1 cellular context compared by ENCODE assay signal in the genomic region with DNA sequence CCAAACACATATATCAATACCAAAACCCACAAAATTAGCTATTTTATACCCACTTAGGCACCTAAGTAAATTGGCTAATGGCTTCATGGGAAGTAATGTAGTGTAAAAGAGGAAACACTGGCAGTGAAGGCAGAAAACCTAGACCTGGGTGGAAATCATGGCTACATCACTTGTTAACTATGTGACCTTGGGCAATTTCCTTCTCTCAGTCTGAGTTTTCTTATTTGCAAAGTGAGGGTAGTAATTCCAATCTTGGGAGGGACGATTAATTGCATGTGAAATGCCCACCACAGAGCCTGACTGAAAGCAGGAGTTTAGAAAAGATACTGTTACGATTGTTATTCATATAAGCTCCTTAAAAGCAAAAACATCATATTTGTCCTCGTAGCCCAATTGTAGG.
TF ChIP-seq lines count a peak whose summit lies in the region.

No MANE protein-coding gene starts in this region.

TF ChIP-seq in H1, 55 proteins besides CTCF, POLR2A, EP300 and RAD21 (continued from another document):
- TF ChIP-seq, protein P1, sequence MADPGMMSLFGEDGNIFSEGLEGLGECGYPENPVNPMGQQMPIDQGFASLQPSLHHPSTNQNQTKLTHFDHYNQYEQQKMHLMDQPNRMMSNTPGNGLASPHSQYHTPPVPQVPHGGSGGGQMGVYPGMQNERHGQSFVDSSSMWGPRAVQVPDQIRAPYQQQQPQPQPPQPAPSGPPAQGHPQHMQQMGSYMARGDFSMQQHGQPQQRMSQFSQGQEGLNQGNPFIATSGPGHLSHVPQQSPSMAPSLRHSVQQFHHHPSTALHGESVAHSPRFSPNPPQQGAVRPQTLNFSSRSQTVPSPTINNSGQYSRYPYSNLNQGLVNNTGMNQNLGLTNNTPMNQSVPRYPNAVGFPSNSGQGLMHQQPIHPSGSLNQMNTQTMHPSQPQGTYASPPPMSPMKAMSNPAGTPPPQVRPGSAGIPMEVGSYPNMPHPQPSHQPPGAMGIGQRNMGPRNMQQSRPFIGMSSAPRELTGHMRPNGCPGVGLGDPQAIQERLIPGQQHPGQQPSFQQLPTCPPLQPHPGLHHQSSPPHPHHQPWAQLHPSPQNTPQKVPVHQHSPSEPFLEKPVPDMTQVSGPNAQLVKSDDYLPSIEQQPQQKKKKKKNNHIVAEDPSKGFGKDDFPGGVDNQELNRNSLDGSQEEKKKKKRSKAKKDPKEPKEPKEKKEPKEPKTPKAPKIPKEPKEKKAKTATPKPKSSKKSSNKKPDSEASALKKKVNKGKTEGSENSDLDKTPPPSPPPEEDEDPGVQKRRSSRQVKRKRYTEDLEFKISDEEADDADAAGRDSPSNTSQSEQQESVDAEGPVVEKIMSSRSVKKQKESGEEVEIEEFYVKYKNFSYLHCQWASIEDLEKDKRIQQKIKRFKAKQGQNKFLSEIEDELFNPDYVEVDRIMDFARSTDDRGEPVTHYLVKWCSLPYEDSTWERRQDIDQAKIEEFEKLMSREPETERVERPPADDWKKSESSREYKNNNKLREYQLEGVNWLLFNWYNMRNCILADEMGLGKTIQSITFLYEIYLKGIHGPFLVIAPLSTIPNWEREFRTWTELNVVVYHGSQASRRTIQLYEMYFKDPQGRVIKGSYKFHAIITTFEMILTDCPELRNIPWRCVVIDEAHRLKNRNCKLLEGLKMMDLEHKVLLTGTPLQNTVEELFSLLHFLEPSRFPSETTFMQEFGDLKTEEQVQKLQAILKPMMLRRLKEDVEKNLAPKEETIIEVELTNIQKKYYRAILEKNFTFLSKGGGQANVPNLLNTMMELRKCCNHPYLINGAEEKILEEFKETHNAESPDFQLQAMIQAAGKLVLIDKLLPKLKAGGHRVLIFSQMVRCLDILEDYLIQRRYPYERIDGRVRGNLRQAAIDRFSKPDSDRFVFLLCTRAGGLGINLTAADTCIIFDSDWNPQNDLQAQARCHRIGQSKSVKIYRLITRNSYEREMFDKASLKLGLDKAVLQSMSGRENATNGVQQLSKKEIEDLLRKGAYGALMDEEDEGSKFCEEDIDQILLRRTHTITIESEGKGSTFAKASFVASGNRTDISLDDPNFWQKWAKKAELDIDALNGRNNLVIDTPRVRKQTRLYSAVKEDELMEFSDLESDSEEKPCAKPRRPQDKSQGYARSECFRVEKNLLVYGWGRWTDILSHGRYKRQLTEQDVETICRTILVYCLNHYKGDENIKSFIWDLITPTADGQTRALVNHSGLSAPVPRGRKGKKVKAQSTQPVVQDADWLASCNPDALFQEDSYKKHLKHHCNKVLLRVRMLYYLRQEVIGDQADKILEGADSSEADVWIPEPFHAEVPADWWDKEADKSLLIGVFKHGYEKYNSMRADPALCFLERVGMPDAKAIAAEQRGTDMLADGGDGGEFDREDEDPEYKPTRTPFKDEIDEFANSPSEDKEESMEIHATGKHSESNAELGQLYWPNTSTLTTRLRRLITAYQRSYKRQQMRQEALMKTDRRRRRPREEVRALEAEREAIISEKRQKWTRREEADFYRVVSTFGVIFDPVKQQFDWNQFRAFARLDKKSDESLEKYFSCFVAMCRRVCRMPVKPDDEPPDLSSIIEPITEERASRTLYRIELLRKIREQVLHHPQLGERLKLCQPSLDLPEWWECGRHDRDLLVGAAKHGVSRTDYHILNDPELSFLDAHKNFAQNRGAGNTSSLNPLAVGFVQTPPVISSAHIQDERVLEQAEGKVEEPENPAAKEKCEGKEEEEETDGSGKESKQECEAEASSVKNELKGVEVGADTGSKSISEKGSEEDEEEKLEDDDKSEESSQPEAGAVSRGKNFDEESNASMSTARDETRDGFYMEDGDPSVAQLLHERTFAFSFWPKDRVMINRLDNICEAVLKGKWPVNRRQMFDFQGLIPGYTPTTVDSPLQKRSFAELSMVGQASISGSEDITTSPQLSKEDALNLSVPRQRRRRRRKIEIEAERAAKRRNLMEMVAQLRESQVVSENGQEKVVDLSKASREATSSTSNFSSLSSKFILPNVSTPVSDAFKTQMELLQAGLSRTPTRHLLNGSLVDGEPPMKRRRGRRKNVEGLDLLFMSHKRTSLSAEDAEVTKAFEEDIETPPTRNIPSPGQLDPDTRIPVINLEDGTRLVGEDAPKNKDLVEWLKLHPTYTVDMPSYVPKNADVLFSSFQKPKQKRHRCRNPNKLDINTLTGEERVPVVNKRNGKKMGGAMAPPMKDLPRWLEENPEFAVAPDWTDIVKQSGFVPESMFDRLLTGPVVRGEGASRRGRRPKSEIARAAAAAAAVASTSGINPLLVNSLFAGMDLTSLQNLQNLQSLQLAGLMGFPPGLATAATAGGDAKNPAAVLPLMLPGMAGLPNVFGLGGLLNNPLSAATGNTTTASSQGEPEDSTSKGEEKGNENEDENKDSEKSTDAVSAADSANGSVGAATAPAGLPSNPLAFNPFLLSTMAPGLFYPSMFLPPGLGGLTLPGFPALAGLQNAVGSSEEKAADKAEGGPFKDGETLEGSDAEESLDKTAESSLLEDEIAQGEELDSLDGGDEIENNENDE (IDR thresholded peaks at IDR 0.05; ENCODE audit: insufficient replicate concordance, low read length): no peak
- TF ChIP-seq, protein P2, sequence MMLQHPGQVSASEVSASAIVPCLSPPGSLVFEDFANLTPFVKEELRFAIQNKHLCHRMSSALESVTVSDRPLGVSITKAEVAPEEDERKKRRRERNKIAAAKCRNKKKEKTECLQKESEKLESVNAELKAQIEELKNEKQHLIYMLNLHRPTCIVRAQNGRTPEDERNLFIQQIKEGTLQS (IDR thresholded peaks at IDR 0.05; ENCODE audit: insufficient read depth, low read depth, low read length): no peak
- TF ChIP-seq RBBP5 (IDR thresholded peaks at IDR 0.05; ENCODE audit: borderline replicate concordance, low read depth, low read length): no peak
- no peak for TF ChIP-seq TEAD4 (IDR thresholded peaks at IDR 0.05; ENCODE audit: low read depth, low read length)
- no peak for TF ChIP-seq CBX8 (IDR thresholded peaks at IDR 0.05; ENCODE audit: borderline replicate concordance, low read depth, low read length)
- TF ChIP-seq, protein P3, sequence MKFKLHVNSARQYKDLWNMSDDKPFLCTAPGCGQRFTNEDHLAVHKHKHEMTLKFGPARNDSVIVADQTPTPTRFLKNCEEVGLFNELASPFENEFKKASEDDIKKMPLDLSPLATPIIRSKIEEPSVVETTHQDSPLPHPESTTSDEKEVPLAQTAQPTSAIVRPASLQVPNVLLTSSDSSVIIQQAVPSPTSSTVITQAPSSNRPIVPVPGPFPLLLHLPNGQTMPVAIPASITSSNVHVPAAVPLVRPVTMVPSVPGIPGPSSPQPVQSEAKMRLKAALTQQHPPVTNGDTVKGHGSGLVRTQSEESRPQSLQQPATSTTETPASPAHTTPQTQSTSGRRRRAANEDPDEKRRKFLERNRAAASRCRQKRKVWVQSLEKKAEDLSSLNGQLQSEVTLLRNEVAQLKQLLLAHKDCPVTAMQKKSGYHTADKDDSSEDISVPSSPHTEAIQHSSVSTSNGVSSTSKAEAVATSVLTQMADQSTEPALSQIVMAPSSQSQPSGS (IDR thresholded peaks at IDR 0.05; ENCODE audit: low read length): no peak
- TF ChIP-seq JUN (IDR thresholded peaks at IDR 0.05; ENCODE audit: low read depth, low read length): no peak
- TF ChIP-seq CEBPB (IDR thresholded peaks at IDR 0.05; ENCODE audit: low read depth, low read length): no peak
- no peak for TF ChIP-seq SP2 (IDR thresholded peaks at IDR 0.05; ENCODE audit: low read length)
- TF ChIP-seq EGR1 (IDR thresholded peaks at IDR 0.05; ENCODE audit: borderline replicate concordance, low read depth, low read length): no peak
- no peak for TF ChIP-seq YY1 (IDR thresholded peaks at IDR 0.05; ENCODE audit: low read depth, low read length)
- no peak for TF ChIP-seq PHF8 (conservative IDR thresholded peaks at IDR 0.05; ENCODE audit: low read depth, low read length)
- TF ChIP-seq RFX5 (IDR thresholded peaks at IDR 0.05; ENCODE audit: borderline replicate concordance, low read depth, low read length): no peak
- no peak for TF ChIP-seq JUND (IDR thresholded peaks at IDR 0.05; ENCODE audit: low read length)
- TF ChIP-seq SP1 (IDR thresholded peaks at IDR 0.05; ENCODE audit: low read depth, low read length): no peak
- no peak for TF ChIP-seq HDAC2 (IDR thresholded peaks at IDR 0.05; ENCODE audit: borderline replicate concordance in 1 of 2, low read depth in 2 of 2, low read length in 2 of 2)
TF ChIP-seq in H1: peak in this region for 0.
